Comparison of ENCODE assay signal across 8 cellular contexts in genomic region chr3:149970716-149971402, GRCh38. TPM values are rescaled to one million over a fixed set of nuclear protein-coding genes. Genes with fewer than 3 reads are reported as not detected.
DNase-seq lines count a peak whose midpoint lies in the region; ATAC-seq and TF ChIP-seq lines count a peak whose summit lies in the region.

Gene PFN2, minus strand, starts transcription at chr3:149970895. Its CDS starts 39 bp downstream, at chr3:149970856.

- H3K27me3 Mint-ChIP-seq in activated CD4-positive, alpha-beta memory T cell treated with anti-CD3 and anti-CD28 coated beads, Interleukin-2, amount 10 ng/mL, durations not matched to agents 7 days and 5 days, result peaks cover 47% of the 10 kb centered on the region

- DNase-seq in NCI-H2029 (lab: John Stamatoyannopoulos, UW) (peak; percentile 64), NCI-H2029 treated with DMSO at 0.1 percent for 48 hours (lab: John Stamatoyannopoulos, UW) (no peak), NCI-H446 (lab: John Stamatoyannopoulos, UW) (peak; percentile 89 to 96), lower lobe of right lung (peak; percentile 70)
- peak; percentile 45 for DNase-seq in activated CD4-positive, alpha-beta memory T cell treated with anti-CD3 and anti-CD28 coated beads, Interleukin-2, amount 10 ng/mL, durations not matched to agents 7 days and 5 days
- peak; percentile 47 for DNase-seq in effector CD4-positive, alpha-beta T cell
- peak; percentile 47 to 52 for DNase-seq in stimulated activated CD4-positive, alpha-beta T cell treated with anti-CD3 and anti-CD28 coated beads, Interleukin-4, amount 100 ng/mL, for 4 hours

- no peak within 1 kb of the TSS for H3K27ac Mint-ChIP-seq in activated CD4-positive, alpha-beta memory T cell treated with anti-CD3 and anti-CD28 coated beads, Interleukin-2, amount 10 ng/mL, durations not matched to agents 7 days and 5 days

- TF ChIP-seq CTCF in lower lobe of right lung (IDR thresholded peaks at IDR 0.05), result no peak

- CTCF ChIA-PET in activated CD4-positive, alpha-beta memory T cell treated with anti-CD3 and anti-CD28 coated beads, Interleukin-2, amount 10 ng/mL, durations not matched to agents 7 days and 5 days (lab: Charles Lee), result no interaction called here

- H3K27me3 ChIP-seq in lower lobe of right lung (ENCODE audit: low read depth), result peaks cover 10% of the 10 kb centered on the region

- H3K4me3 Mint-ChIP-seq in activated CD4-positive, alpha-beta memory T cell treated with anti-CD3 and anti-CD28 coated beads, Interleukin-2, amount 10 ng/mL, durations not matched to agents 7 days and 5 days, result peak within 1 kb of the TSS; percentile 76

- no peaks in the 10 kb centered on the region for H3K9me3 ChIP-seq in lower lobe of right lung

- H3K27ac ChIP-seq in lower lobe of right lung, result peak within 1 kb of the TSS; percentile 66

- H3K4me3 ChIP-seq in lower lobe of right lung, result peak within 1 kb of the TSS; percentile 88

- peaks cover under 1% of the 10 kb centered on the region for H3K36me3 ChIP-seq in lower lobe of right lung

- POLR2A ChIA-PET in activated CD4-positive, alpha-beta memory T cell treated with anti-CD3 and anti-CD28 coated beads, Interleukin-2, amount 10 ng/mL, durations not matched to agents 7 days and 5 days (lab: Charles Lee), result interaction anchor here (0.7 to 0.9 kb wide), 2 partner anchors 12 to 1418 kb away, joined by 3 read pairs; no protein-coding TSS in a partner anchor

- no peaks in the 10 kb centered on the region for H3K9me3 Mint-ChIP-seq in activated CD4-positive, alpha-beta memory T cell treated with anti-CD3 and anti-CD28 coated beads, Interleukin-2, amount 10 ng/mL, durations not matched to agents 7 days and 5 days

- no peaks in the 10 kb centered on the region for H3K36me3 Mint-ChIP-seq in activated CD4-positive, alpha-beta memory T cell treated with anti-CD3 and anti-CD28 coated beads, Interleukin-2, amount 10 ng/mL, durations not matched to agents 7 days and 5 days (ENCODE audit: low read depth)

- intact Hi-C loops in lower lobe of right lung (cut with DNase I), result no loop called here

- peaks cover 22% of the 10 kb centered on the region for H3K4me1 ChIP-seq in lower lobe of right lung

- H3K4me1 Mint-ChIP-seq in activated CD4-positive, alpha-beta memory T cell treated with anti-CD3 and anti-CD28 coated beads, Interleukin-2, amount 10 ng/mL, durations not matched to agents 7 days and 5 days, result peaks cover 17% of the 10 kb centered on the region

- ATAC-seq in HG03039 (IDR thresholded peaks at IDR 0.05; ENCODE audit: unreplicated experiment) (peak; percentile 35), lower lobe of right lung (peak; percentile 86 to 88)

RNA-seq across cellular contexts. Expression of gene PFN2, which starts in this region (rescaled TPM):
- total RNA-seq in activated CD4-positive, alpha-beta memory T cell treated with anti-CD3 and anti-CD28 coated beads, Interleukin-2, amount 10 ng/mL, durations not matched to agents 7 days and 5 days, result under 1 TPM; 0.58 to 0.88 TPM
- 28.5 TPM for total RNA-seq in lower lobe of right lung

Comparison
In these comparisons a context has a peak if more than half of its experiments do, and no peak if none do; other contexts are left out.
1. RNA of gene PFN2 (total RNA-seq): 28.5 TPM in lower lobe of right lung (single experiment); 0.58 to 0.88 TPM in activated CD4-positive, alpha-beta memory T cell treated with anti-CD3 and anti-CD28 coated beads, Interleukin-2, amount 10 ng/mL, durations not matched to agents 7 days and 5 days; every median in the first group is over 10 times any median in the second.
2. Peak in DNase-seq in activated CD4-positive, alpha-beta memory T cell treated with anti-CD3 and anti-CD28 coated beads, Interleukin-2, amount 10 ng/mL, durations not matched to agents 7 days and 5 days; RNA of the gene not detected or under 1 TPM.